In the genomic region with DNA sequence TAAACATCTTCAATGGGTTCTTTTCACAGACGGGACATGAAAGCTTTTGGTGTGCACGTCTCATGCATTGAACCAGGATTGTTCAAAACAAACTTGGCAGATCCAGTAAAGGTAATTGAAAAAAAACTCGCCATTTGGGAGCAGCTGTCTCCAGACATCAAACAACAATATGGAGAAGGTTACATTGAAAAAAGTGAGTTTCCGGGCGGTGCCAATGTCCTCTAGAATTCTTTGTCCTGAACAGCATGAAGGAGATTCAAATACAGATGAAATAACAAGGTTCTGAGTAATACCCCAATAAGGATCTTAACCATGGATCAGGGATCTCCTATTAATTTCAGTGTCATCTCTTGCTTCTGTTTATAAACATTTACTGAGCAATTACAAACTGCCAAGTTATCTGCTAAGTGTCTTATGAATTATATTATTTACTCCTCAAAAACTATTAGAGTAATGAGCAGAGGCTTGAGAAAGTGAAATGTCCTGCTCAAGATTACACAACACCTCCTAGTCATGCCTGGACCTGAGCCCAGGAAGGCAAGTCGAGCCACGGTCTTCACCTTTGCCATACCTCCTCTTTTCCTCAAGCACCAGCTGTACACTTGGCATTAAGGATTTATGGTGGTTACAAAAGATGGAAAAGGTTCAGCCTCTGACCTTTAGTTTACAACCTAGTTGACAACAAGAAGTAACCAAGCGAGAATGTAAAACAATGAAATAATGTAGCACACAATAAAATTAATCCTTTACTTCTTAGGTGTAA, we compare ENCODE assay signal across 11 cellular contexts. TPM values are rescaled to one million over a fixed set of nuclear protein-coding genes. Genes with fewer than 3 reads are reported as not detected.
DNase-seq lines count a peak whose midpoint lies in the region; ATAC-seq and FAIRE-seq lines count a peak whose summit lies in the region.
"Had no signal": no experiment of that assay in that cellular context is flagged by ENCODE, and none has a peak within 500 bp of the region (broad histone marks: within the 10 kb centered on the region; RNA-seq: fewer than 3 reads in every experiment).

No MANE protein-coding gene starts in this region.

- peak overlapping the region in 1 of 2 donors; percentile 27 for H3K27ac ChIP-seq in small intestine (ENCODE audit: low read depth in 1 of 2, low read length in 1 of 2)

- H3K27me3 ChIP-seq in adipocyte (replicated peaks; ENCODE audit: control insufficient read depth, insufficient read depth, low read length): no peaks in the 10 kb centered on the region
- no peaks in the 10 kb centered on the region for H3K27me3 ChIP-seq in small intestine (ENCODE audit: control insufficient read depth in 2 of 2, insufficient read depth in 2 of 2, low read length in 2 of 2)

- H3K4me1 ChIP-seq in adipocyte (ENCODE audit: control insufficient read depth, insufficient read depth, low read length): peaks cover 46% of the 10 kb centered on the region
- H3K4me1 ChIP-seq in small intestine (ENCODE audit: control insufficient read depth in 2 of 2, insufficient read depth in 1 of 2, low read depth in 1 of 2, low read length in 1 of 2): no peaks in the 10 kb centered on the region

- FAIRE-seq in small intestine (lab: Jason Lieb, UNC): no peak

- peak overlapping the region; percentile 11 for H3K4me3 ChIP-seq in adipocyte (ENCODE audit: low read length)
- no peak overlapping the region for H3K4me3 ChIP-seq in small intestine (ENCODE audit: low read depth in 1 of 2, low read length in 2 of 2)

- no peaks in the 10 kb centered on the region for H3K9me3 ChIP-seq in adipocyte (ENCODE audit: control insufficient read depth, low read length)
- H3K9me3 ChIP-seq in small intestine (ENCODE audit: control insufficient read depth, low read depth): no peaks in the 10 kb centered on the region

- DNase-seq in HCEC 1CT: peak; percentile 62
- peak; percentile 40 for DNase-seq in adipocyte (ENCODE audit: low read depth)
- peak; percentile 23 for DNase-seq in fibroblast of the conjunctiva (ENCODE audit: low read depth)
- peak; percentile 92 for DNase-seq in small intestine
- DNase-seq in NCI-H128 (lab: John Stamatoyannopoulos, UW; ENCODE audit: unreplicated experiment): no peak
- no peak for DNase-seq in DMS79 (lab: John Stamatoyannopoulos, UW)
- DNase-seq: endodermal cell, naive B cell, NCI-H2107 had no signal

- H3K36me3 ChIP-seq in adipocyte (ENCODE audit: control insufficient read depth, insufficient read depth, low read length, severe bottlenecking): no peaks in the 10 kb centered on the region
- H3K36me3 ChIP-seq in small intestine (ENCODE audit: control insufficient read depth in 2 of 2, insufficient read depth in 2 of 2, low read length in 2 of 2): no peaks in the 10 kb centered on the region

- ATAC-seq in HG02970 (IDR thresholded peaks at IDR 0.05; ENCODE audit: low FRiP score, unreplicated experiment): no peak
- no peak for ATAC-seq in GM18870 (IDR thresholded peaks at IDR 0.05; ENCODE audit: unreplicated experiment)

- no peak overlapping the region for H3K9ac ChIP-seq in adipocyte (ENCODE audit: low read length)

- 54 to 61% (median 59%) methylated on average over 8 of the region's 8 CpGs for WGBS in small intestine, 3 donors

RNA-seq across cellular contexts. Expression of a gene that starts 22.6 kb away (rescaled TPM):
- polyA plus RNA-seq in small intestine: 1 to 10 TPM in 2 of 3 donors, under 1 TPM in 1; 0.76 to 1.8 (median 1.1) TPM

Comparison
In these comparisons a context has a peak if more than half of its experiments do, and no peak if none do; other contexts are left out.
1. DNase-seq: peak in HCEC 1CT (single experiment), adipocyte (single experiment), fibroblast of the conjunctiva (single experiment) and small intestine (single experiment); none in NCI-H128 (single experiment) and DMS79 (single experiment).